ENCODE assay signal across 8 cellular contexts in the genomic region with DNA sequence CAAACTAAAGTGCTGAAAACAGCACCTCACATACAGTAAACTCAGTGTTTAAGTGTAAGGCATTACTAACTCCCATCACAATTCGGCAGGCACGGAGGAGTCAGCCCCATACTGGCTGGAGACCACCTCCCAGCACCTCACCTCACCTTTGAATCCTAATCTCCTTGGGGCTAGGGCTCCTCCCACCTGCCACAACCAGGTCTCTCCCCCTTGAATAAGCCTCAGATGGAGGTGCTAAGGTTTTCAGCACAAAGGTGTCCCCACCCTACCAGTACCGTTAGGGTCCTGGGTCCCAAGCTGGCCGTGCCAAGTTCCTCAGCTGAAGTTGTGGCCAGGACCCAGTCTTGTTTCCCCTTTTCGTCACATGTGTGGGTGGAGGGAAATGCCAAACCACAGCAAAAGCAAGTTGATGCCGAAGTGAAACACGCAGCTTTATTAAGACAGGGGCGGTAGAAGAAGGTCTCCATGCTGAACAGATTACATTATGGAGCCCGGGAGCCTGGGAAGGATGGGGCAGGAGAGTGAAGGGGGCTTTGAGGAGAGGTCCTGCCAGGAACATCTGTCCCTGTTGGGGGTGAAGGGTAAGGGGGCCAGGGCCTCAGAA. TPM values are rescaled to one million over a fixed set of nuclear protein-coding genes. Genes with fewer than 3 reads are reported as not detected.
DNase-seq lines count a peak whose midpoint lies in the region; ATAC-seq, FAIRE-seq and TF ChIP-seq lines count a peak whose summit lies in the region.

A gene with protein sequence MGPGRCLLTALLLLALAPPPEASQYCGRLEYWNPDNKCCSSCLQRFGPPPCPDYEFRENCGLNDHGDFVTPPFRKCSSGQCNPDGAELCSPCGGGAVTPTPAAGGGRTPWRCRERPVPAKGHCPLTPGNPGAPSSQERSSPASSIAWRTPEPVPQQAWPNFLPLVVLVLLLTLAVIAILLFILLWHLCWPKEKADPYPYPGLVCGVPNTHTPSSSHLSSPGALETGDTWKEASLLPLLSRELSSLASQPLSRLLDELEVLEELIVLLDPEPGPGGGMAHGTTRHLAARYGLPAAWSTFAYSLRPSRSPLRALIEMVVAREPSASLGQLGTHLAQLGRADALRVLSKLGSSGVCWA (minus strand): TSS at position 332 of the 604 bp plus-strand sequence. CDS start 1,272 bp downstream, outside the sequence.

- TF ChIP-seq CTCF in retinal pigment epithelial cell (conservative IDR thresholded peaks at IDR 0.05; ENCODE audit: low read depth, low read length), result no peak

- TF ChIP-seq POLR2A in H54 (IDR thresholded peaks at IDR 0.05; ENCODE audit: low read depth, low read length), result no peak

- no peak for DNase-seq in HT-29 (ENCODE audit: low spot score)
- DNase-seq in activated CD4-positive, CD25-positive, alpha-beta regulatory T cell (lab: John Stamatoyannopoulos, UW), result peak; percentile 33 to 44 (median 38)
- peak; percentile 44 for DNase-seq in effector CD4-positive, alpha-beta T cell
- DNase-seq in retinal pigment epithelial cell (ENCODE audit: low read depth), result no peak
- DNase-seq in H54 (ENCODE audit: insufficient read length, low spot score), result no peak
- DNase-seq in HK-2 (ENCODE audit: unreplicated experiment), result no peak

- ATAC-seq in GM21381 (IDR thresholded peaks at IDR 0.05; ENCODE audit: unreplicated experiment), result no peak
- no peak for ATAC-seq in HG03378 (IDR thresholded peaks at IDR 0.05; ENCODE audit: unreplicated experiment)

- FAIRE-seq in H54 (lab: Jason Lieb, UNC), result no peak

- H3K4me3 ChIP-seq in retinal pigment epithelial cell (ENCODE audit: low read length), result peak within 1 kb of the TSS; percentile 68

RNA-seq across cellular contexts. Expression of the gene that starts here (rescaled TPM):
- total RNA-seq in HT-29 (2014; rRNA removed; shearing (Covaris generic)), result 10.0 and 13.4 TPM in 2 replicates

Comparison
In these comparisons a context has a peak if more than half of its experiments do, and no peak if none do; other contexts are left out.
1. DNase-seq: peak in activated CD4-positive, CD25-positive, alpha-beta regulatory T cell (4 of 4) and effector CD4-positive, alpha-beta T cell (single experiment); none in HT-29 (single experiment), retinal pigment epithelial cell (single experiment), H54 (single experiment) and HK-2 (single experiment).